ENCODE assay signal across 7 cellular contexts in genomic region chr5:30000231-30000630, GRCh38.
"Had no signal": no experiment of that assay in that cellular context is flagged by ENCODE, and none has a peak within 500 bp of the region (broad histone marks: within the 10 kb centered on the region; RNA-seq: fewer than 3 reads in every experiment).

No MANE protein-coding gene starts in this region.

- H3K4me3 ChIP-seq: GM23248, HAP-1, K562 had no signal

- H2AFZ ChIP-seq: GM23248 had no signal

- H3K9me3 ChIP-seq: HAP-1 had no signal

- H3K36me3 ChIP-seq: HAP-1 had no signal

- H3K27ac ChIP-seq: GM23248 had no signal

- H3K4me1 ChIP-seq: HAP-1 had no signal

- DNase-seq: GM23248, GOT3, H7, HFFc6, IMR-90 had no signal
